In the genomic region with DNA sequence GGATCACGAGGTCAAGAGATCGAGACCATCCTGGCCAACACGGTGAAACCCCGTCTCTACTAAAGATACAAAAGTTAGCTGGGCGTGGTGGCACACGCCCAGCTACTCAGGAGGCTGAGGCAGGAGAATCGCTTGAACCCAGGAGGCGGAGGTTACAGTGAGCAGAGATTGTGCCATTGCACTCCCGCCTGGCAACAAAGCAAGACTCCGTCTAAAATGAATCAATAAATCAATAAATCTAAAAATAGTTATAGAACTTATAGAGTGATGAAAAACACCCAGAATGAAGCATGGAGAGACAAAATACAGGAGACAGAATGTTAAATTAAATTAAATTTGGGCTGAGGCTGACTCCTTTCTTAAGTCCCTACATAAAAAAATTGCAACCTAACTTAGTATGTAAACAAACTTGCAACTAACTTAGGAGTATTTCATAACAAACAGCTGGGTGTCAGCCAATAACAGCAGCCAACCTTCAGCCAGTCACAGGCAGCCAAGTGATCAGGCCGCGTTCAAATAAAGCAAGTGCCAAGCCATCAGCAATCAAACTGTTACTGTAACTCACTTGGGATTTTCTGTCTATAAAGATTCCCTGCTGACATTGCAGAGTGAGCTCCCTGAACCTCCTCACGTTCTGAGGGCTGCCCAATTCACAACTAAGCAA, we compare ENCODE assay signal across 19 cellular contexts. TPM values are rescaled to one million over a fixed set of nuclear protein-coding genes. Genes with fewer than 3 reads are reported as not detected.
"Had no signal": no experiment of that assay in that cellular context is flagged by ENCODE, and none has a peak within 500 bp of the region (broad histone marks: within the 10 kb centered on the region; RNA-seq: fewer than 3 reads in every experiment).

No MANE protein-coding gene starts in this region.

- H3K27ac ChIP-seq: gastrocnemius medialis, heart right ventricle, lower lobe of right lung, SK-N-MC, upper lobe of left lung, WERI-Rb-1 had no signal

- DNase-seq: activated CD4-positive, alpha-beta T cell treated with anti-CD3 and anti-CD28 coated beads for 36 hours; activated CD8-positive, alpha-beta memory T cell treated with anti-CD3 and anti-CD28 coated beads, Interleukin-2, amount 50 U/mL, for 48 hours; activated CD8-positive, alpha-beta T cell treated with anti-CD3 and anti-CD28 coated beads for 36 hours; activated naive CD4-positive, alpha-beta T cell treated with anti-CD3 and anti-CD28 coated beads, Interleukin-2, amount 50 U/mL, for 16 hours; endodermal cell; gastrocnemius medialis; heart right ventricle; kidney glomerular epithelial cell; lower lobe of right lung; naive thymus-derived CD8-positive, alpha-beta T cell; stimulated activated CD4-positive, alpha-beta T cell treated with anti-CD3 and anti-CD28 coated beads, Interleukin-2, amount 100 ng/mL, for 24 hours; stimulated activated naive CD4-positive, alpha-beta T cell treated with Interleukin-2 at 50 U/mL for 16 hours; T-helper 1 cell; upper lobe of left lung; WERI-Rb-1 had no signal

- H3K36me3 ChIP-seq: gastrocnemius medialis, heart right ventricle, lower lobe of right lung, upper lobe of left lung, WERI-Rb-1 had no signal

- H3K27me3 ChIP-seq: gastrocnemius medialis, heart right ventricle, upper lobe of left lung had no signal

- ATAC-seq: activated CD4-positive, alpha-beta T cell treated with anti-CD3 and anti-CD28 coated beads for 36 hours; activated CD8-positive, alpha-beta T cell treated with anti-CD3 and anti-CD28 coated beads for 36 hours; gastrocnemius medialis; heart right ventricle; lower lobe of right lung; naive thymus-derived CD8-positive, alpha-beta T cell; sciatic nerve had no signal

- H3K4me1 ChIP-seq: gastrocnemius medialis, heart right ventricle, lower lobe of right lung, upper lobe of left lung had no signal

- H3K9me3 ChIP-seq: gastrocnemius medialis, heart right ventricle, lower lobe of right lung, upper lobe of left lung had no signal

- H3K4me3 ChIP-seq: gastrocnemius medialis, heart right ventricle, lower lobe of right lung, SK-N-MC, upper lobe of left lung had no signal

RNA-seq across cellular contexts. Expression of a gene that starts 7.3 kb away (rescaled TPM):
- total RNA-seq: activated CD4-positive, alpha-beta T cell treated with anti-CD3 and anti-CD28 coated beads for 36 hours; activated CD8-positive, alpha-beta T cell treated with anti-CD3 and anti-CD28 coated beads for 36 hours; activated T-helper 1 cell treated with anti-CD3 and anti-CD28 coated beads, Interleukin-12 subunit alpha, Interleukin-12 subunit beta, Interleukin-2, Interleukin-4 antibody, amounts not matched to agents 30 ng/mL and 10 ng/mL and 1 ng/mL, durations not matched to agents 14 hours and 24 hours and 36 hours; dermis microvascular lymphatic vessel endothelial cell; endodermal cell; gastrocnemius medialis; heart right ventricle; lower lobe of right lung; naive thymus-derived CD8-positive, alpha-beta T cell; sciatic nerve had no signal
- polyA plus RNA-seq: naive thymus-derived CD8-positive, alpha-beta T cell had no signal

RNA-seq across cellular contexts. Expression of a gene that starts 58.8 kb away (rescaled TPM):
- total RNA-seq: activated CD4-positive, alpha-beta T cell treated with anti-CD3 and anti-CD28 coated beads for 36 hours; activated CD8-positive, alpha-beta T cell treated with anti-CD3 and anti-CD28 coated beads for 36 hours; activated T-helper 1 cell treated with anti-CD3 and anti-CD28 coated beads, Interleukin-12 subunit alpha, Interleukin-12 subunit beta, Interleukin-2, Interleukin-4 antibody, amounts not matched to agents 30 ng/mL and 10 ng/mL and 1 ng/mL, durations not matched to agents 14 hours and 24 hours and 36 hours; dermis microvascular lymphatic vessel endothelial cell; naive thymus-derived CD8-positive, alpha-beta T cell had no signal
- polyA plus RNA-seq: naive thymus-derived CD8-positive, alpha-beta T cell had no signal
